1 cellular context compared by ENCODE assay signal in the genomic region with DNA sequence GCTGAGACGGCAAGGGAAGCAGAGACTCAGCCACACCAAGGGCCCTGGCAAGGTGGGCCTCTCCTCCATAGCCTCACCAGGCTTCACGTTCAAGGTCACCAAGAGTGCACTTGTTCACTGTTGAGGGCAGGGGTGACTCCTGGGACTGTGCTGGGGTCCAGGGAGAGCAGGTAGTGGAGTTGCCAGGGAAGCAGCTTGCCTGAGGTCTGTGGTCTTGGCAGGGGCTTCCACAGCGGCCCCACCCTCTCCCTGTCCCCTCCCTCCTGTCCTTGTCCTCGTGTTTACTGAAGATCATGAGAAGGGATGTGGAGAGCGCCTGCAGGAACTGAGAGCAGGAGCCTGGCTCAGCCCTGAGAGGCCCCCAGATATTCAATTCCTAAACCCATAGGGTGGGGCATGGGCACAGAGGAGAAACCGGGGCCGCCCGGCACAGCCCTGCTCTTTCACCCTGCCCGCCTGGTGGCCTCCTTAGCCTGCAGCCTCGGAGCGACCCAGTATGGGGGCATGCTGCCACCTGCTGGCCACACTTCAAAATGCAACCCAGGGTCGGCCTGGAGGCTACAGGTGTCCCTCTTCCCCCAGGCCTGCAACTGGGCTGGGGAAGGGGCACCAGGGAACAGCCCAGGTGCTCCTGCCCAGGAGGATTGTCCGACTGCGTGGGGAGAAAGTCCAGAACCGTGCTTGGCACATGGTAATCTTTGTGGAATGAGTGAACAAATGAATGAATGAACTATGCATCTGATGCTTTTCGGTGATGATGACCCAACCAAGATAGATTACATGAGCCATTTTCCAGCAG.
TF ChIP-seq lines count a peak whose summit lies in the region.

No MANE protein-coding gene starts in this region.

TF ChIP-seq in IMR-90, 13 proteins besides CTCF, POLR2A, EP300 and RAD21:
- peak; percentile 61 for TF ChIP-seq SMC3 (IDR thresholded peaks at IDR 0.05; ENCODE audit: low read depth, low read length)
